ENCODE assay signal across 1 cellular context in genomic region chr11:78227906-78228305, GRCh38.
TF ChIP-seq lines count a peak whose summit lies in the region.

No MANE protein-coding gene starts in this region.

TF ChIP-seq in GM12878, 131 proteins besides CTCF, POLR2A, EP300 and RAD21 (continued from another document):
- TF ChIP-seq MYC (IDR thresholded peaks at IDR 0.05; ENCODE audit: insufficient read depth, insufficient read length, insufficient replicate concordance, low read length, severe bottlenecking), result no peak
- no peak for TF ChIP-seq PAX8 (IDR thresholded peaks at IDR 0.05)
- no peak for TF ChIP-seq MLLT1 (IDR thresholded peaks at IDR 0.05)
- TF ChIP-seq MTA3 (IDR thresholded peaks at IDR 0.05; ENCODE audit: borderline replicate concordance, low read length), result 0 out of 2 replicates have a peak, but pooled peaks have one; percentile 8
- no peak for TF ChIP-seq RAD51 (IDR thresholded peaks at IDR 0.05)
- TF ChIP-seq NKRF (conservative IDR thresholded peaks at IDR 0.05), result no peak
- no peak for TF ChIP-seq ZNF274 (IDR thresholded peaks at IDR 0.05; ENCODE audit: insufficient read depth, insufficient read length)
- TF ChIP-seq FOXK2 (IDR thresholded peaks at IDR 0.05), result no peak
- TF ChIP-seq CBX5 (IDR thresholded peaks at IDR 0.05; ENCODE audit: low read depth), result no peak
- no peak for TF ChIP-seq TAF1 (IDR thresholded peaks at IDR 0.05; ENCODE audit: borderline replicate concordance, low read depth, low read length)
- TF ChIP-seq NFXL1 (IDR thresholded peaks at IDR 0.05; ENCODE audit: borderline replicate concordance), result no peak
- TF ChIP-seq MTA2 (IDR thresholded peaks at IDR 0.05; ENCODE audit: low read depth), result no peak
- no peak for TF ChIP-seq ZNF217 (IDR thresholded peaks at IDR 0.05)
- TF ChIP-seq PBX3 (IDR thresholded peaks at IDR 0.05; ENCODE audit: insufficient replicate concordance, low read depth, low read length), result no peak
- TF ChIP-seq MEF2A (IDR thresholded peaks at IDR 0.05; ENCODE audit: insufficient read depth, low read depth, low read length), result 0 out of 2 replicates have a peak, but pooled peaks have one; percentile 52
- no peak for TF ChIP-seq ATF2 (IDR thresholded peaks at IDR 0.05; ENCODE audit: low read length)
- no peak for TF ChIP-seq IKZF2 (IDR thresholded peaks at IDR 0.05)
- TF ChIP-seq CBX3 (IDR thresholded peaks at IDR 0.05; ENCODE audit: borderline replicate concordance, low read depth), result no peak
- TF ChIP-seq RFX5 (IDR thresholded peaks at IDR 0.05; ENCODE audit: low read depth, low read length), result no peak
- TF ChIP-seq IKZF1 (conservative IDR thresholded peaks at IDR 0.05), result no peak
- 0 out of 2 replicates have a peak, but pooled peaks have one; percentile 31 for TF ChIP-seq ZBED1 (IDR thresholded peaks at IDR 0.05; ENCODE audit: borderline replicate concordance)
- peak; percentile 39; the same call in 1 of the 2 replicates for TF ChIP-seq CREM (IDR thresholded peaks at IDR 0.05; ENCODE audit: low read depth)
